ENCODE assay signal across 20 cellular contexts in genomic region chr4:150987204-150987603, GRCh38. TPM values are rescaled to one million over a fixed set of nuclear protein-coding genes. Genes with fewer than 3 reads are reported as not detected.
DNase-seq lines count a peak whose midpoint lies in the region; ATAC-seq, FAIRE-seq and TF ChIP-seq lines count a peak whose summit lies in the region.
"Had no signal": no experiment of that assay in that cellular context is flagged by ENCODE, and none has a peak within 500 bp of the region (broad histone marks: within the 10 kb centered on the region; RNA-seq: fewer than 3 reads in every experiment).

No MANE protein-coding gene starts in this region.

- DNase-seq in A549 (ENCODE audit: low read depth in 1 of 2, low spot score in 1 of 2) (no peak), GM23338 (ENCODE audit: low spot score) (no peak), H1 (ENCODE audit: low read depth in 1 of 2, low spot score in 2 of 2) (no peak), GDM1 (lab: John Stamatoyannopoulos, UW) (no peak), PC-9 (no peak), type B pancreatic cell (ENCODE audit: extremely low spot score, unreplicated experiment) (no peak)
- DNase-seq in activated naive CD8-positive, alpha-beta T cell treated with anti-CD3 and anti-CD28 coated beads, Interleukin-2, amount 50 U/mL, for 24 hours: no peak
- no peak for DNase-seq in stimulated activated CD4-positive, alpha-beta T cell treated with anti-CD3 and anti-CD28 coated beads, Interleukin-2, amount 100 ng/mL, for 48 hours
- DNase-seq: ACHN; AML-193; Caco-2; CD4-positive, alpha-beta T cell; HCEC 1CT; KG1 had no signal

- BruUV-seq in PC-9 (replicated peaks; lab: Mats Ljungman, UMichigan): no TSS peak

- no peak overlapping the region for H3K4me3 Mint-ChIP-seq in GM23338
- no peak overlapping the region for H3K4me3 Mint-ChIP-seq in activated naive CD8-positive, alpha-beta T cell treated with anti-CD3 and anti-CD28 coated beads, Interleukin-2, amount 50 U/mL, for 24 hours
- no peak overlapping the region for H3K4me3 Mint-ChIP-seq in type B pancreatic cell
- H3K4me3 Mint-ChIP-seq: IgD-negative memory B cell had no signal

- H4K20me1 ChIP-seq in GM23338 (replicated peaks; ENCODE audit: insufficient read depth): peaks cover 17% of the 10 kb centered on the region
- peaks cover 5% of the 10 kb centered on the region in 2 experiments for H4K20me1 ChIP-seq in H1 (replicated peaks in 1 of 2; ENCODE audit: control insufficient read depth in 1 of 2, insufficient read depth in 2 of 2, low read length in 2 of 2)
- H4K20me1 ChIP-seq in PC-9 (ENCODE audit: insufficient read depth): peaks cover 3% of the 10 kb centered on the region; the same call in 1 of the 2 replicates

- H3K27me3 Mint-ChIP-seq in GM23338 (ENCODE audit: insufficient read depth, low read depth, poor library complexity): peaks cover 3% of the 10 kb centered on the region
- no peaks in the 10 kb centered on the region for H3K27me3 Mint-ChIP-seq in activated naive CD8-positive, alpha-beta T cell treated with anti-CD3 and anti-CD28 coated beads, Interleukin-2, amount 50 U/mL, for 24 hours
- H3K27me3 Mint-ChIP-seq in type B pancreatic cell: no peaks in the 10 kb centered on the region
- H3K27me3 Mint-ChIP-seq: CD4-positive, alpha-beta T cell; IgD-negative memory B cell had no signal

- POLR2A ChIA-PET in A549 (lab: Yijun Ruan, JAX) (no interaction called here), H1 (lab: Charles Lee; ENCODE audit: partially characterized antibody) (interaction anchor here (0.7 to 1.3 kb wide), 2 partner anchors 29 to 135 kb away, joined by 3 to 4 read pairs; no protein-coding TSS in a partner anchor), PC-9 (lab: Charles Lee; ENCODE audit: unreplicated experiment) (interaction anchor here (0.6 kb wide), 1 partner anchor 45 kb away, joined by 6 read pairs; no protein-coding TSS in a partner anchor)

- H3K36me3 Mint-ChIP-seq in GM23338 (ENCODE audit: low read depth) (peaks cover 8% of the 10 kb centered on the region; the same call in 2 of the 3 replicates), type B pancreatic cell (peaks cover 7% of the 10 kb centered on the region)
- peaks cover 26% of the 10 kb centered on the region for H3K36me3 Mint-ChIP-seq in activated naive CD8-positive, alpha-beta T cell treated with anti-CD3 and anti-CD28 coated beads, Interleukin-2, amount 50 U/mL, for 24 hours (ENCODE audit: low read depth)

- H3K4me2 ChIP-seq in A549 (no peak overlapping the region), GM23338 (no peak overlapping the region), H1 (ENCODE audit: insufficient read depth in 1 of 2, low read depth in 2 of 2, low read length in 2 of 2) (no peak overlapping the region), PC-9 (no peak overlapping the region)

- no peaks in the 10 kb centered on the region for H3K36me3 ChIP-seq in GM23338 (ENCODE audit: insufficient read depth)
- H3K36me3 ChIP-seq in H1 (ENCODE audit: control insufficient read depth in 2 of 4, insufficient read depth in 4 of 4, low read length in 3 of 4): no peaks in the 10 kb centered on the region; a peak in 1 of 8 replicates
- H3K36me3 ChIP-seq in PC-9 (ENCODE audit: low read depth): no peaks in the 10 kb centered on the region

- no peak overlapping the region for H3K14ac ChIP-seq in H1 (ENCODE audit: insufficient read length)

- H3K27ac ChIP-seq in A549: no peak overlapping the region
- H3K27ac ChIP-seq in GM23338 (ENCODE audit: low read depth): peak overlapping the region; percentile 67; the same call in 1 of the 2 replicates
- H3K27ac ChIP-seq in H1 (ENCODE audit: low read depth, low read length): no peak overlapping the region
- H3K27ac ChIP-seq in PC-9: no peak overlapping the region
- H3K27ac ChIP-seq: C4-2B, HL-60 had no signal

- TF ChIP-seq CTCF in A549 (IDR thresholded peaks at IDR 0.05) (no peak), GM23338 (conservative IDR thresholded peaks at IDR 0.05; ENCODE audit: low read depth in 2 of 2) (no peak), H1 (IDR thresholded peaks at IDR 0.05; ENCODE audit: control extremely low read depth in 1 of 3, insufficient read depth in 1 of 3, low read depth in 1 of 3, low read length in 3 of 3) (no peak), PC-9 (conservative IDR thresholded peaks at IDR 0.05) (no peak), type B pancreatic cell (conservative IDR thresholded peaks at IDR 0.05) (no peak)

- CTCF ChIA-PET in A549 (lab: Yijun Ruan, JAX): interaction anchor here (0.6 to 0.8 kb wide), 2 partner anchors 30 to 88 kb away, joined by 3 read pairs; no protein-coding TSS in a partner anchor
- CTCF ChIA-PET in H1 (lab: Charles Lee; ENCODE audit: partially characterized antibody): interaction anchor here (1.3 to 1.7 kb wide), 2 partner anchors 10 to 26 kb away, joined by 6 read pairs; no protein-coding TSS in a partner anchor
- CTCF ChIA-PET in PC-9 (lab: Charles Lee): no interaction called here

- H2BK5ac ChIP-seq in H1 (ENCODE audit: low read depth, low read length): no peak overlapping the region

- H3K23ac ChIP-seq in H1 (ENCODE audit: insufficient read length): no peak overlapping the region

- no peaks in the 10 kb centered on the region for H3K4me1 ChIP-seq in A549
- peaks cover 14% of the 10 kb centered on the region for H3K4me1 ChIP-seq in GM23338 (ENCODE audit: insufficient read depth)
- H3K4me1 ChIP-seq in H1 (replicated peaks in 1 of 4; ENCODE audit: control insufficient read depth in 3 of 4, insufficient read depth in 4 of 4, low read length in 3 of 4): no peaks in the 10 kb centered on the region
- no peaks in the 10 kb centered on the region for H3K4me1 ChIP-seq in PC-9 (replicated peaks; ENCODE audit: insufficient read depth)
- H3K4me1 ChIP-seq: Caco-2 had no signal

- H3K4me1 Mint-ChIP-seq in GM23338 (peaks cover 14% of the 10 kb centered on the region), type B pancreatic cell (ENCODE audit: unreplicated experiment) (peaks cover 9% of the 10 kb centered on the region)
- H3K4me1 Mint-ChIP-seq in activated naive CD8-positive, alpha-beta T cell treated with anti-CD3 and anti-CD28 coated beads, Interleukin-2, amount 50 U/mL, for 24 hours: peaks cover 46% of the 10 kb centered on the region

- TF ChIP-seq POLR2A in A549 (IDR thresholded peaks at IDR 0.05; ENCODE audit: low read length) (no peak), H1 (IDR thresholded peaks at IDR 0.05; ENCODE audit: control extremely low read depth in 1 of 2, low read depth in 2 of 2, low read length in 2 of 2) (no peak)

- no peaks in the 10 kb centered on the region for H3K27me3 ChIP-seq in GM23338 (ENCODE audit: insufficient read depth)
- no peaks in the 10 kb centered on the region for H3K27me3 ChIP-seq in H1 (replicated peaks in 1 of 4; ENCODE audit: control insufficient read depth in 3 of 4, extremely low read depth in 1 of 4, insufficient read depth in 3 of 4, low read length in 3 of 4)
- H3K27me3 ChIP-seq in PC-9 (ENCODE audit: insufficient read depth, low read depth): no peaks in the 10 kb centered on the region

- H2BK20ac ChIP-seq in H1 (ENCODE audit: low read length): no peak overlapping the region

- no peak overlapping the region for H2BK120ac ChIP-seq in H1 (replicated peaks; ENCODE audit: low read depth, low read length)

- no peak overlapping the region for H4K91ac ChIP-seq in H1 (replicated peaks; ENCODE audit: insufficient read length, low read length)

- H3K27ac Mint-ChIP-seq in GM23338 (peak overlapping the region; percentile 39; the same call in 1 of the 2 replicates), type B pancreatic cell (no peak overlapping the region)
- peak overlapping the region; percentile 27 for H3K27ac Mint-ChIP-seq in activated naive CD8-positive, alpha-beta T cell treated with anti-CD3 and anti-CD28 coated beads, Interleukin-2, amount 50 U/mL, for 24 hours
- H3K27ac Mint-ChIP-seq: IgD-negative memory B cell had no signal

- no peaks in the 10 kb centered on the region for H3K23me2 ChIP-seq in H1 (ENCODE audit: low read depth, low read length)

- H3K9ac ChIP-seq in H1 (replicated peaks in 1 of 4; ENCODE audit: extremely low read depth in 1 of 4, low read depth in 3 of 4, low read length in 3 of 4): no peak overlapping the region

- peaks cover 100% of the 10 kb centered on the region for H3K79me2 ChIP-seq in GM23338 (replicated peaks; ENCODE audit: insufficient read depth)
- peaks cover 6 to 85% of the 10 kb centered on the region in 2 experiments; a peak in 3 of 4 replicates for H3K79me2 ChIP-seq in H1 (ENCODE audit: control insufficient read depth in 1 of 2, insufficient read depth in 2 of 2, low read length in 2 of 2)
- H3K79me2 ChIP-seq in PC-9 (ENCODE audit: low read depth): peaks cover 33% of the 10 kb centered on the region; the same call in 1 of the 2 replicates

- H3K56ac ChIP-seq in H1 (replicated peaks; ENCODE audit: insufficient read length, low read depth, low read length): no peak overlapping the region

- TF ChIP-seq EP300 in A549 (IDR thresholded peaks at IDR 0.05) (no peak), H1 (IDR thresholded peaks at IDR 0.05; ENCODE audit: borderline replicate concordance in 1 of 2, low read depth in 2 of 2, low read length in 2 of 2) (no peak)

- 86% methylated on average over 3 of the region's 3 CpGs for WGBS in A549 (ENCODE audit: missing lambda C conversion rate)
- 93% methylated on average over 3 of the region's 3 CpGs; no CpG with 5 or more reads in 1 of the 2 experiments for WGBS in H1 (ENCODE audit: extremely low coverage in 1 of 2, insufficient coverage in 1 of 2, insufficient read length in 1 of 2, insufficient replicate concordance in 2 of 2, low coverage in 1 of 2, low lambda C conversion rate in 2 of 2, missing lambda C conversion rate in 1 of 2), 2 experiments

- H3K9me2 ChIP-seq in GM23338 (ENCODE audit: insufficient read depth): no peaks in the 10 kb centered on the region
- no peaks in the 10 kb centered on the region for H3K9me2 ChIP-seq in PC-9 (ENCODE audit: insufficient read depth)

- no peaks in the 10 kb centered on the region for H3F3A ChIP-seq in GM23338 (replicated peaks; ENCODE audit: low read depth)
- no peaks in the 10 kb centered on the region for H3F3A ChIP-seq in PC-9 (ENCODE audit: insufficient read depth, low read depth)

- H3K9me3 Mint-ChIP-seq in GM23338 (no peaks in the 10 kb centered on the region), type B pancreatic cell (peaks cover 6% of the 10 kb centered on the region)
- H3K9me3 Mint-ChIP-seq in activated naive CD8-positive, alpha-beta T cell treated with anti-CD3 and anti-CD28 coated beads, Interleukin-2, amount 50 U/mL, for 24 hours: peaks cover 13% of the 10 kb centered on the region
- H3K9me3 Mint-ChIP-seq: CD4-positive, alpha-beta T cell; IgD-negative memory B cell had no signal

- no peak for ATAC-seq in A549
- ATAC-seq in GM23338: no peak; the same call in 1 of the 3 replicates
- ATAC-seq in activated naive CD8-positive, alpha-beta T cell treated with anti-CD3 and anti-CD28 coated beads, Interleukin-2, amount 50 U/mL, for 24 hours: no peak

- H3K9me3 ChIP-seq in A549 (no peaks in the 10 kb centered on the region), H1 (ENCODE audit: insufficient read depth in 2 of 2, low read depth in 1 of 2, low read length in 1 of 2) (no peaks in the 10 kb centered on the region), PC-9 (ENCODE audit: insufficient read depth, low read depth) (no peaks in the 10 kb centered on the region)
- H3K9me3 ChIP-seq: Caco-2 had no signal

- H4K5ac ChIP-seq in H1 (ENCODE audit: insufficient read length, low read depth, low read length): no peak overlapping the region

- H2BK15ac ChIP-seq in H1 (ENCODE audit: low read length): no peak overlapping the region

- H2AFZ ChIP-seq in GM23338 (no peak overlapping the region), H1 (ENCODE audit: low read length) (no peak overlapping the region), PC-9 (no peak overlapping the region)

- no peak overlapping the region for H3K18ac ChIP-seq in H1 (ENCODE audit: extremely low read depth, low read length)

- intact Hi-C loops in PC-9 (cut with micrococcal nuclease; ENCODE audit: unreplicated experiment): no loop called here

- no peak for TF ChIP-seq RAD21 in A549 (conservative IDR thresholded peaks at IDR 0.05 in 1 of 2, IDR thresholded peaks at IDR 0.05 in 1 of 2)
- no peak for TF ChIP-seq RAD21 in H1 (IDR thresholded peaks at IDR 0.05 in 1 of 2, conservative IDR thresholded peaks at IDR 0.05 in 1 of 2; ENCODE audit: low read depth in 2 of 2, low read length in 2 of 2)

- FAIRE-seq in A549 (lab: Jason Lieb, UNC) (no peak), H1 (lab: Jason Lieb, UNC) (no peak)
- FAIRE-seq: D721Med, G401.6, H54 had no signal

- no peak overlapping the region for H4K8ac ChIP-seq in H1 (ENCODE audit: extremely low read depth, insufficient read depth, low read length)

- H2BK12ac ChIP-seq in H1 (ENCODE audit: low read depth, low read length): no peak overlapping the region

- H3K79me1 ChIP-seq in H1 (ENCODE audit: low read depth, low read length): peaks cover 7% of the 10 kb centered on the region

- no peak overlapping the region for H3K4ac ChIP-seq in H1 (replicated peaks; ENCODE audit: insufficient read length, low read depth, low read length)

- H2AK5ac ChIP-seq in H1 (ENCODE audit: low read depth, low read length): no peak overlapping the region

- H3K4me3 ChIP-seq in A549 (no peak overlapping the region), GM23338 (no peak overlapping the region), H1 (ENCODE audit: extremely low read depth in 1 of 4, insufficient read depth in 2 of 4, low read depth in 3 of 4, low read length in 4 of 4) (no peak overlapping the region), PC-9 (no peak overlapping the region)

RNA-seq across cellular contexts. Expression of gene LRBA, which starts 27.9 kb away (rescaled TPM):
- polyA plus RNA-seq in A549 (2011; rRNA removed) (24.3 and 25.1 TPM in 2 replicates), A549 (2017; fragmentation: RNase III; extraction: RNeasy Plus Mini Kit Qiagen cat#74134 plus additional on column Dnase treatment) (9.2 to 10.7 TPM (median 9.8 TPM) in 3 replicates), GM23338 (2016; fragmentation: Nextera tagmentation; extraction: Ambion mirVana) (20.5 and 23.3 TPM in 2 replicates), H1 (2011; rRNA removed) (32.5 and 54.6 TPM in 2 replicates)
- polyA plus RNA-seq in A549 (2012; cell fraction: cytosol; rRNA removed): 4.3 and 5.0 TPM in 2 replicates
- polyA plus RNA-seq in A549 (2012; cell fraction: nucleus; rRNA removed): 9.1 and 11.7 TPM in 2 replicates
- 74.2 and 84.0 TPM in 2 replicates for polyA minus RNA-seq in A549 (2011; rRNA and poly(A)+ RNA removed)
- total RNA-seq in GM23338 (2014; rRNA removed; shearing (Covaris generic)): 99.2 and 126 TPM in 2 replicates
- total RNA-seq in H1 (2021; fragmentation: NEBNext Ultra II Directional; extraction: Animal tissue kit (Norgen Biotek cat#: 25700)): 77.2 and 83.2 TPM in 2 replicates
- polyA plus RNA-seq in H1 (2011; cell fraction: cytosol; rRNA removed): 44.3 TPM
- 54.2 TPM for polyA plus RNA-seq in H1 (2011; cell fraction: nucleus; rRNA removed)
- 48.4 to 60.5 TPM (median 54.0 TPM) in 4 replicates for polyA plus RNA-seq in H1 (2012, experiment 1 of 2)
- polyA plus RNA-seq in H1 (2012, experiment 2 of 2): 4.0 TPM
- polyA plus RNA-seq in H1 (2013, experiment 1 of 2): 27.2 TPM
- polyA plus RNA-seq in H1 (2013, experiment 2 of 2): 22.2 TPM
- polyA minus RNA-seq in H1 (2011; rRNA and poly(A)+ RNA removed): 249 and 294 TPM in 2 replicates
- 80.2 TPM for polyA minus RNA-seq in H1 (2011; cell fraction: cytosol; rRNA and poly(A)+ RNA removed)
- 387 TPM for polyA minus RNA-seq in H1 (2011; cell fraction: nucleus; rRNA and poly(A)+ RNA removed)
- total RNA-seq in PC-9 (2021) (77.4 and 84.5 TPM in 2 replicates), type B pancreatic cell (ENCODE audit: low replicate concordance) (59.8 and 64.5 TPM in 2 replicates)

Comparison
In these comparisons a context has a peak if more than half of its experiments do, and no peak if none do; other contexts are left out.
1. Of the 18 proteins assayed by ChIP-seq in both H1 and A549: peak only in H1: none; only in A549: none; in both: MAFK; in neither: 17.